ENCODE assay signal across 28 cellular contexts in the genomic region with DNA sequence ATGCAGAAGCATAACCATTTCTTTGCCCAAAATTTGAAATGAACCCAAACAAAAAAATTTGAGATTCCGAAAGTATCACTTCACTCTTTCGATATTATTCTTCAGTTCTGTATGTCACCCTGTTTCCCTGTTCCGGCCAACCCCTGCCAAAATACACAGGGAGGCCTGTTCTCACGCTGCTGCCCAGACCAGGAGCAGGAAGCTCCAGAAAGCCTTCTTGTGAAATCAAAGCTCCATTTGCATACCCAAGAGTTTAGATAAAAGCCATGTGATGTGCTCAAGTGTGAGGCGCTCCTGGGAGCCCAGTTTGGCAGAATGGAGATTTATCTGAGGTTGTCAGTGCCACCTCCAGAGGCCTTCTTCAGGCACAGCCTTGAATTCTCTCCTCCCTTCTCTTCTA.
A peak's percentile ranks its signal among the peaks of the same experiment; 100 is the strongest.
DNase-seq lines count a peak whose midpoint lies in the region; ATAC-seq and TF ChIP-seq lines count a peak whose summit lies in the region.
"Had no signal": no experiment of that assay in that cellular context is flagged by ENCODE, and none has a peak within 500 bp of the region (broad histone marks: within the 10 kb centered on the region; RNA-seq: fewer than 3 reads in every experiment).

No MANE protein-coding gene starts in this region.

- no peak for TF ChIP-seq CTCF in left ventricle myocardium inferior (IDR thresholded peaks at IDR 0.05; ENCODE audit: borderline replicate concordance)
- no peak for TF ChIP-seq CTCF in body of pancreas (IDR thresholded peaks at IDR 0.05)
- no peak for TF ChIP-seq CTCF in vagina (IDR thresholded peaks at IDR 0.05)

- H3K23ac ChIP-seq in mesendoderm (ENCODE audit: low read length), result no peak overlapping the region

- no peak overlapping the region for H3K56ac ChIP-seq in mesendoderm (ENCODE audit: low read length)

- ATAC-seq in left cardiac atrium, result no peak
- peak; percentile 73 for ATAC-seq in body of pancreas
- ATAC-seq: activated CD4-positive, CD25-positive, alpha-beta regulatory T cell treated with anti-CD3 and anti-CD28 coated beads, Interleukin-2, amount 50 U/mL, for 24 hours; heart right ventricle; mucosa of descending colon; natural killer cell; PC-3; psoas muscle; stimulated activated effector memory CD8-positive, alpha-beta T cell treated with anti-CD3 and anti-CD28 coated beads, Interleukin-12 subunit alpha, Interleukin-12 subunit beta, amount 100 ng/mL, for 72 hours; T-helper 17 cell had no signal

- no peaks in the 10 kb centered on the region for H3K79me2 ChIP-seq in mesendoderm (ENCODE audit: control insufficient read depth, insufficient read depth, low read length)

- no peaks in the 10 kb centered on the region for H3K79me1 ChIP-seq in mesendoderm (ENCODE audit: low read length)

- no peak overlapping the region for H2AK5ac ChIP-seq in mesendoderm (ENCODE audit: low read length)

- H2BK5ac ChIP-seq in mesendoderm (ENCODE audit: low read length), result no peak overlapping the region

- no peak overlapping the region for H3K4ac ChIP-seq in mesendoderm (ENCODE audit: low read depth, low read length)

- no peak for TF ChIP-seq POLR2A in body of pancreas (IDR thresholded peaks at IDR 0.05)
- no peak for TF ChIP-seq POLR2A in vagina (IDR thresholded peaks at IDR 0.05)

- no peak overlapping the region for H3K4me3 ChIP-seq in left ventricle myocardium inferior
- H3K4me3 ChIP-seq in body of pancreas, result no peak overlapping the region
- H3K4me3 ChIP-seq in mesendoderm (ENCODE audit: low read length), result no peak overlapping the region
- H3K4me3 ChIP-seq in vagina, result no peak overlapping the region
- H3K4me3 ChIP-seq: esophagus muscularis mucosa, heart right ventricle, mucosa of descending colon, psoas muscle had no signal

- H3K27ac ChIP-seq in left ventricle myocardium inferior (replicated peaks) (no peak overlapping the region), body of pancreas (peak overlapping the region; percentile 9 to 66 (median 38)), mesendoderm (ENCODE audit: low read depth, low read length) (no peak overlapping the region), vagina (no peak overlapping the region)
- H3K27ac ChIP-seq: esophagus muscularis mucosa, heart right ventricle, psoas muscle had no signal

- no peak overlapping the region for H4K5ac ChIP-seq in mesendoderm (ENCODE audit: low read length)

- peak; percentile 28 for DNase-seq in left cardiac atrium
- no peak for DNase-seq in left ventricle myocardium inferior
- peak; percentile 22 to 43 (median 40) for DNase-seq in body of pancreas
- DNase-seq in mesendoderm, result peak; percentile 66
- no peak for DNase-seq in CD1c-positive myeloid dendritic cell (ENCODE audit: extremely low spot score)
- DNase-seq in AML-193 (lab: John Stamatoyannopoulos, UW), result no peak
- no peak for DNase-seq in vagina (ENCODE audit: extremely low spot score in 2 of 2)
- DNase-seq: ACHN; activated CD4-positive, alpha-beta T cell treated with anti-CD3 and anti-CD28 coated beads, Interleukin-2, amount 50 U/mL, for 48 hours; activated T-cell treated with anti-CD3 and anti-CD28 coated beads, Interleukin-2, amount 50 U/mL, for 48 hours; BE2C; DMS153; foreskin fibroblast; HCEC 1CT; heart right ventricle; Karpas-422; mucosa of descending colon; natural killer cell; NCI-H1436; NCI-H2171; NCI-H524; nucleus accumbens; PC-3; psoas muscle; T-helper 17 cell had no signal

- H3K9ac ChIP-seq in mesendoderm (ENCODE audit: low read length), result no peak overlapping the region

- H2BK15ac ChIP-seq in mesendoderm (replicated peaks; ENCODE audit: low read depth), result no peak overlapping the region

- no peaks in the 10 kb centered on the region for H3K36me3 ChIP-seq in left ventricle myocardium inferior
- H3K36me3 ChIP-seq in body of pancreas (replicated peaks in 1 of 2; ENCODE audit: insufficient read depth in 1 of 2, low read depth in 2 of 2), result no peaks in the 10 kb centered on the region
- no peaks in the 10 kb centered on the region for H3K36me3 ChIP-seq in mesendoderm (ENCODE audit: control insufficient read depth, insufficient read depth, low read length)
- no peaks in the 10 kb centered on the region for H3K36me3 ChIP-seq in vagina
- H3K36me3 ChIP-seq: BE2C, esophagus muscularis mucosa, heart right ventricle had no signal

- intact Hi-C loops in left cardiac atrium (cut with DNase I) (no loop called here), left ventricle myocardium inferior (cut with micrococcal nuclease) (no loop called here), body of pancreas (cut with DNase I) (no loop called here), vagina (cut with DNase I) (no loop called here)

- H3K4me2 ChIP-seq in mesendoderm (ENCODE audit: low read length), result no peak overlapping the region

- no peaks in the 10 kb centered on the region for H3K4me1 ChIP-seq in left ventricle myocardium inferior
- H3K4me1 ChIP-seq in body of pancreas, result peaks cover 6% of the 10 kb centered on the region
- H3K4me1 ChIP-seq in mesendoderm (ENCODE audit: control insufficient read depth, low read depth, low read length), result no peaks in the 10 kb centered on the region
- no peaks in the 10 kb centered on the region for H3K4me1 ChIP-seq in vagina
- H3K4me1 ChIP-seq: BE2C, esophagus muscularis mucosa, heart right ventricle, psoas muscle had no signal

- WGBS in body of pancreas, 2 donors, result 46 to 71% methylated on average over 5 of the region's 5 CpGs
- no CpG with 5 or more reads among the region's 5 CpGs for whole genome bisulfite sequencing in mesendoderm (ENCODE audit: extremely low coverage, insufficient coverage, low lambda C conversion rate)

- no peak overlapping the region for H2BK120ac ChIP-seq in mesendoderm (ENCODE audit: low read depth, low read length)

- H3K18ac ChIP-seq in mesendoderm (ENCODE audit: low read length), result no peak overlapping the region

- H3K27me3 ChIP-seq in left ventricle myocardium inferior (ENCODE audit: low read depth) (peaks cover 8% of the 10 kb centered on the region), body of pancreas (no peaks in the 10 kb centered on the region), mesendoderm (ENCODE audit: insufficient read depth, low read length, poor library complexity) (no peaks in the 10 kb centered on the region), vagina (no peaks in the 10 kb centered on the region)
- H3K27me3 ChIP-seq: BE2C, esophagus muscularis mucosa had no signal

- H3K9me3 ChIP-seq in left ventricle myocardium inferior (replicated peaks) (no peaks in the 10 kb centered on the region), body of pancreas (no peaks in the 10 kb centered on the region), vagina (no peaks in the 10 kb centered on the region)
- H3K9me3 ChIP-seq: BE2C, esophagus muscularis mucosa, heart right ventricle, mucosa of descending colon, psoas muscle had no signal

- H4K8ac ChIP-seq in mesendoderm (ENCODE audit: low read depth, low read length), result no peak overlapping the region

Comparison
In these comparisons a context has a peak if more than half of its experiments do, and no peak if none do; other contexts are left out.
1. DNase-seq: peak in left cardiac atrium (single experiment), body of pancreas (4 of 4) and mesendoderm (single experiment); none in left ventricle myocardium inferior (single experiment), CD1c-positive myeloid dendritic cell (single experiment), AML-193 (0 of 2) and vagina (0 of 2).
2. H3K27ac ChIP-seq: peak in body of pancreas (4 of 4); none in left ventricle myocardium inferior (single experiment), mesendoderm (single experiment) and vagina (single experiment).